In the genomic region with DNA sequence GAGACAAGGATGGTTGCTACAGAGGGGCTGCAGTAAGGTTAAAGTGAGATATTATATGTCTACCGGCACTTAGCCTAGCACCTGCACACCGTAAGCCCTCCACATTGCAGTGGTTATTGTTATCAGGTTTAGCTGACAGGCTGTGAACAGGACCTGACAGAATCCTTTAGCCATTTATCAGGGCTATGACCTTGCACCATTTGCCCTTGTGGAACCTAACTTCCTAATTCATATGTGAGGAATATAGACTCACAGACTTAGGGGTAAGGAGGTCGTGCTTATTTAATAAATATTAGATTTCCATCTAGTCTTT, we compare ENCODE assay signal across 1 cellular context.
A peak's percentile ranks its signal among the peaks of the same experiment; 100 is the strongest.
TF ChIP-seq lines count a peak whose summit lies in the region.

No MANE protein-coding gene starts in this region.

TF ChIP-seq in HepG2, 621 proteins besides CTCF, POLR2A, EP300 and RAD21:
- TF ChIP-seq, protein P1, sequence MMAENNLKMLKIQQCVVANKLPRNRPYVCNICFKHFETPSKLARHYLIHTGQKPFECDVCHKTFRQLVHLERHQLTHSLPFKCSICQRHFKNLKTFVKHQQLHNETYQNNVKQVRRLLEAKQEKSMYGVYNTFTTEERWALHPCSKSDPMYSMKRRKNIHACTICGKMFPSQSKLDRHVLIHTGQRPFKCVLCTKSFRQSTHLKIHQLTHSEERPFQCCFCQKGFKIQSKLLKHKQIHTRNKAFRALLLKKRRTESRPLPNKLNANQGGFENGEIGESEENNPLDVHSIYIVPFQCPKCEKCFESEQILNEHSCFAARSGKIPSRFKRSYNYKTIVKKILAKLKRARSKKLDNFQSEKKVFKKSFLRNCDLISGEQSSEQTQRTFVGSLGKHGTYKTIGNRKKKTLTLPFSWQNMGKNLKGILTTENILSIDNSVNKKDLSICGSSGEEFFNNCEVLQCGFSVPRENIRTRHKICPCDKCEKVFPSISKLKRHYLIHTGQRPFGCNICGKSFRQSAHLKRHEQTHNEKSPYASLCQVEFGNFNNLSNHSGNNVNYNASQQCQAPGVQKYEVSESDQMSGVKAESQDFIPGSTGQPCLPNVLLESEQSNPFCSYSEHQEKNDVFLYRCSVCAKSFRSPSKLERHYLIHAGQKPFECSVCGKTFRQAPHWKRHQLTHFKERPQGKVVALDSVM (CRISPR knock-in tag; IDR thresholded peaks at IDR 0.05) = no peak
- TF ChIP-seq, protein P2, sequence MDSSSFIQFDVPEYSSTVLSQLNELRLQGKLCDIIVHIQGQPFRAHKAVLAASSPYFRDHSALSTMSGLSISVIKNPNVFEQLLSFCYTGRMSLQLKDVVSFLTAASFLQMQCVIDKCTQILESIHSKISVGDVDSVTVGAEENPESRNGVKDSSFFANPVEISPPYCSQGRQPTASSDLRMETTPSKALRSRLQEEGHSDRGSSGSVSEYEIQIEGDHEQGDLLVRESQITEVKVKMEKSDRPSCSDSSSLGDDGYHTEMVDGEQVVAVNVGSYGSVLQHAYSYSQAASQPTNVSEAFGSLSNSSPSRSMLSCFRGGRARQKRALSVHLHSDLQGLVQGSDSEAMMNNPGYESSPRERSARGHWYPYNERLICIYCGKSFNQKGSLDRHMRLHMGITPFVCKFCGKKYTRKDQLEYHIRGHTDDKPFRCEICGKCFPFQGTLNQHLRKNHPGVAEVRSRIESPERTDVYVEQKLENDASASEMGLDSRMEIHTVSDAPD (CRISPR knock-in tag; IDR thresholded peaks at IDR 0.05) = no peak
- TF ChIP-seq ZNF225 (CRISPR knock-in tag; IDR thresholded peaks at IDR 0.05) = no peak
- TF ChIP-seq ERF (CRISPR knock-in tag; IDR thresholded peaks at IDR 0.05) = no peak
- no peak for TF ChIP-seq ZFY (CRISPR knock-in tag; IDR thresholded peaks at IDR 0.05)
- no peak for TF ChIP-seq SMARCE1 (IDR thresholded peaks at IDR 0.05; ENCODE audit: borderline replicate concordance)
- TF ChIP-seq JDP2 (CRISPR knock-in tag; IDR thresholded peaks at IDR 0.05; ENCODE audit: borderline replicate concordance) = no peak
- TF ChIP-seq, protein P3, sequence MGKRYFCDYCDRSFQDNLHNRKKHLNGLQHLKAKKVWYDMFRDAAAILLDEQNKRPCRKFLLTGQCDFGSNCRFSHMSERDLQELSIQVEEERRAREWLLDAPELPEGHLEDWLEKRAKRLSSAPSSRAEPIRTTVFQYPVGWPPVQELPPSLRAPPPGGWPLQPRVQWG (CRISPR knock-in tag; IDR thresholded peaks at IDR 0.05; ENCODE audit: borderline replicate concordance, low read depth) = no peak
- TF ChIP-seq PHB2 (IDR thresholded peaks at IDR 0.05; ENCODE audit: partially characterized antibody) = no peak
- TF ChIP-seq ZNF367 (CRISPR knock-in tag; IDR thresholded peaks at IDR 0.05; ENCODE audit: borderline replicate concordance) = no peak
- no peak for TF ChIP-seq ZNF749 (CRISPR knock-in tag; IDR thresholded peaks at IDR 0.05; ENCODE audit: borderline replicate concordance)
- TF ChIP-seq MED1 (CRISPR knock-in tag; IDR thresholded peaks at IDR 0.05) = 0 out of 2 replicates have a peak, but pooled peaks have one; percentile 34
- no peak for TF ChIP-seq ZNF343 (CRISPR knock-in tag; IDR thresholded peaks at IDR 0.05)
- TF ChIP-seq CBX2 (IDR thresholded peaks at IDR 0.05; ENCODE audit: low read depth, low read length) = no peak
- no peak for TF ChIP-seq CBX2 (CRISPR knock-in tag; IDR thresholded peaks at IDR 0.05; ENCODE audit: low read depth)
- TF ChIP-seq, protein P4, sequence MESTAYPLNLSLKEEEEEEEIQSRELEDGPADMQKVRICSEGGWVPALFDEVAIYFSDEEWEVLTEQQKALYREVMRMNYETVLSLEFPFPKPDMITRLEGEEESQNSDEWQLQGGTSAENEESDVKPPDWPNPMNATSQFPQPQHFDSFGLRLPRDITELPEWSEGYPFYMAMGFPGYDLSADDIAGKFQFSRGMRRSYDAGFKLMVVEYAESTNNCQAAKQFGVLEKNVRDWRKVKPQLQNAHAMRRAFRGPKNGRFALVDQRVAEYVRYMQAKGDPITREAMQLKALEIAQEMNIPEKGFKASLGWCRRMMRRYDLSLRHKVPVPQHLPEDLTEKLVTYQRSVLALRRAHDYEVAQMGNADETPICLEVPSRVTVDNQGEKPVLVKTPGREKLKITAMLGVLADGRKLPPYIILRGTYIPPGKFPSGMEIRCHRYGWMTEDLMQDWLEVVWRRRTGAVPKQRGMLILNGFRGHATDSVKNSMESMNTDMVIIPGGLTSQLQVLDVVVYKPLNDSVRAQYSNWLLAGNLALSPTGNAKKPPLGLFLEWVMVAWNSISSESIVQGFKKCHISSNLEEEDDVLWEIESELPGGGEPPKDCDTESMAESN (CRISPR knock-in tag; conservative IDR thresholded peaks at IDR 0.05) = 0 out of 2 replicates have a peak, but pooled peaks have one; percentile 20
- no peak for TF ChIP-seq ZKSCAN1 (IDR thresholded peaks at IDR 0.05; ENCODE audit: low read length)
- TF ChIP-seq ELF1 (CRISPR knock-in tag; IDR thresholded peaks at IDR 0.05) = no peak
- TF ChIP-seq ATAD3A (CRISPR knock-in tag; IDR thresholded peaks at IDR 0.05) = no peak
- no peak for TF ChIP-seq KMT2A (CRISPR knock-in tag; IDR thresholded peaks at IDR 0.05)
- no peak for TF ChIP-seq FOXA3 (CRISPR knock-in tag; IDR thresholded peaks at IDR 0.05)
- TF ChIP-seq RBFOX2 (IDR thresholded peaks at IDR 0.05; ENCODE audit: low read depth, low read length) = peak; percentile 62
- TF ChIP-seq, protein P5, sequence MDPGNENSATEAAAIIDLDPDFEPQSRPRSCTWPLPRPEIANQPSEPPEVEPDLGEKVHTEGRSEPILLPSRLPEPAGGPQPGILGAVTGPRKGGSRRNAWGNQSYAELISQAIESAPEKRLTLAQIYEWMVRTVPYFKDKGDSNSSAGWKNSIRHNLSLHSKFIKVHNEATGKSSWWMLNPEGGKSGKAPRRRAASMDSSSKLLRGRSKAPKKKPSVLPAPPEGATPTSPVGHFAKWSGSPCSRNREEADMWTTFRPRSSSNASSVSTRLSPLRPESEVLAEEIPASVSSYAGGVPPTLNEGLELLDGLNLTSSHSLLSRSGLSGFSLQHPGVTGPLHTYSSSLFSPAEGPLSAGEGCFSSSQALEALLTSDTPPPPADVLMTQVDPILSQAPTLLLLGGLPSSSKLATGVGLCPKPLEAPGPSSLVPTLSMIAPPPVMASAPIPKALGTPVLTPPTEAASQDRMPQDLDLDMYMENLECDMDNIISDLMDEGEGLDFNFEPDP (CRISPR knock-in tag; conservative IDR thresholded peaks at IDR 0.05) = 0 out of 2 replicates have a peak, but pooled peaks have one; percentile 25
- 0 out of 2 replicates have a peak, but pooled peaks have one; percentile 4 for TF ChIP-seq HNF4A (CRISPR knock-in tag; IDR thresholded peaks at IDR 0.05)
